Comparison of ENCODE assay signal across 8 cellular contexts in genomic region chr13:77919351-77920294, GRCh38.
DNase-seq lines count a peak whose midpoint lies in the region; ATAC-seq lines count a peak whose summit lies in the region.

No MANE protein-coding gene starts in this region.

- no peaks in the 10 kb centered on the region for H3K4me1 Mint-ChIP-seq in stimulated activated memory B cell treated with anti-CD40 and anti-IgM and Interleukin-4, amounts not matched to agents 10 μg/mL and 1 μg/mL and 100 μg/mL, for 72 hours
- peaks cover 0 to 6% of the 10 kb centered on the region in 2 donors for H3K4me1 Mint-ChIP-seq in effector memory CD8-positive, alpha-beta T cell (ENCODE audit: low read depth in 2 of 2)

- no peak overlapping the region for H3K27ac Mint-ChIP-seq in stimulated activated memory B cell treated with anti-CD40 and anti-IgM and Interleukin-4, amounts not matched to agents 10 μg/mL and 1 μg/mL and 100 μg/mL, for 72 hours
- no peak overlapping the region for H3K27ac Mint-ChIP-seq in effector memory CD8-positive, alpha-beta T cell

- H3K27me3 Mint-ChIP-seq in stimulated activated memory B cell treated with anti-CD40 and anti-IgM and Interleukin-4, amounts not matched to agents 10 μg/mL and 1 μg/mL and 100 μg/mL, for 72 hours = peaks cover 2% of the 10 kb centered on the region
- peaks cover 19 to 20% of the 10 kb centered on the region in 2 donors for H3K27me3 Mint-ChIP-seq in effector memory CD8-positive, alpha-beta T cell

- peak; percentile 50 for DNase-seq in activated CD8-positive, alpha-beta memory T cell treated with anti-CD3 and anti-CD28 coated beads, Interleukin-2, amount 50 U/mL, for 48 hours
- DNase-seq in activated CD8-positive, alpha-beta memory T cell treated with anti-CD3 and anti-CD28 coated beads, Interleukin-2, amount 50 U/mL, for 4 hours = no peak
- DNase-seq in astrocyte of the hippocampus (ENCODE audit: low read depth, low spot score) (peak; percentile 67), iPS-NIHi11 (ENCODE audit: low spot score) (peak; percentile 70), NAMALWA (ENCODE audit: low spot score) (no peak)
- no peak for DNase-seq in effector memory CD8-positive, alpha-beta T cell

- no peak overlapping the region for H3K4me3 Mint-ChIP-seq in stimulated activated memory B cell treated with anti-CD40 and anti-IgM and Interleukin-4, amounts not matched to agents 10 μg/mL and 1 μg/mL and 100 μg/mL, for 72 hours
- no peak overlapping the region for H3K4me3 Mint-ChIP-seq in effector memory CD8-positive, alpha-beta T cell

- no peaks in the 10 kb centered on the region for H3K36me3 Mint-ChIP-seq in stimulated activated memory B cell treated with anti-CD40 and anti-IgM and Interleukin-4, amounts not matched to agents 10 μg/mL and 1 μg/mL and 100 μg/mL, for 72 hours
- no peaks in the 10 kb centered on the region for H3K36me3 Mint-ChIP-seq in effector memory CD8-positive, alpha-beta T cell (ENCODE audit: insufficient read depth)

- H3K9me3 Mint-ChIP-seq in stimulated activated memory B cell treated with anti-CD40 and anti-IgM and Interleukin-4, amounts not matched to agents 10 μg/mL and 1 μg/mL and 100 μg/mL, for 72 hours = no peaks in the 10 kb centered on the region
- H3K9me3 Mint-ChIP-seq in effector memory CD8-positive, alpha-beta T cell = no peaks in the 10 kb centered on the region

- ATAC-seq in stimulated activated memory B cell treated with anti-CD40 and anti-IgM and Interleukin-4, amounts not matched to agents 10 μg/mL and 1 μg/mL and 100 μg/mL, for 72 hours = peak; percentile 35
- ATAC-seq in GM21825 (IDR thresholded peaks at IDR 0.05; ENCODE audit: unreplicated experiment) = no peak
- ATAC-seq in effector memory CD8-positive, alpha-beta T cell (replicated peaks) = no peak

Comparison
In these comparisons a context has a peak if more than half of its experiments do, and no peak if none do; other contexts are left out.
1. DNase-seq: peak in activated CD8-positive, alpha-beta memory T cell treated with anti-CD3 and anti-CD28 coated beads, Interleukin-2, amount 50 U/mL, for 48 hours (single experiment), astrocyte of the hippocampus (single experiment) and iPS-NIHi11 (single experiment); none in activated CD8-positive, alpha-beta memory T cell treated with anti-CD3 and anti-CD28 coated beads, Interleukin-2, amount 50 U/mL, for 4 hours (single experiment), effector memory CD8-positive, alpha-beta T cell (0 of 3) and NAMALWA (single experiment).